Comparison of ENCODE assay signal across 1 cellular context in the genomic region with DNA sequence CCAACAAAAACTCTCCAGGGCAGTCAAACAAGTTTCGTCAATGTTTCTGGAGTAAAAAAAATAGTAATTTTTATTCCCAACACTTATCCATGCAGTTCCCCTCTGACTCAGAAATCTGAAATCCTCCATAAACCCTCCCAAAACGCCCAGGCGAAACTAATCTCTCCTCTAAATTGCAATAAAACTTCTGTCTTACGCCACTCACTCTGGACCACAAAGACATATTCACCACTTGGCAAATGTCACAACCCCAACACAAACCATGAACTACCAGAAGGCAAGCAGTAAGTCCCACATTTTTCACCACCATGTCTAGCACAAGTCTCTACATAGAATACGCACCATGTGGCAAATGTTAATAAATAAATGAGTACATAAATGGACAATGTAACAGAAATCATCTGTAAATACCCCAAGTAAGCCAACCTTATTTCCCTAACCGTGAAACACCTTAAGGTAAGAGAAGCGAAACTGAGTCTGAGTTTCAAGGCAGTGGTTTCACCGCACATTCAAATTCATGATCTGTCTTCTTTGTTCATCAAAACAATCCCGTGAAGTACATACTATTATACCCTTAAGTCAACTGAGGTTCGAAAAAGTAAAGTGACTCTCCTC.
TF ChIP-seq lines count a peak whose summit lies in the region.

No MANE protein-coding gene starts in this region.

TF ChIP-seq in HepG2, 621 proteins besides CTCF, POLR2A, EP300 and RAD21 (continued from another document):
- TF ChIP-seq, protein P1, sequence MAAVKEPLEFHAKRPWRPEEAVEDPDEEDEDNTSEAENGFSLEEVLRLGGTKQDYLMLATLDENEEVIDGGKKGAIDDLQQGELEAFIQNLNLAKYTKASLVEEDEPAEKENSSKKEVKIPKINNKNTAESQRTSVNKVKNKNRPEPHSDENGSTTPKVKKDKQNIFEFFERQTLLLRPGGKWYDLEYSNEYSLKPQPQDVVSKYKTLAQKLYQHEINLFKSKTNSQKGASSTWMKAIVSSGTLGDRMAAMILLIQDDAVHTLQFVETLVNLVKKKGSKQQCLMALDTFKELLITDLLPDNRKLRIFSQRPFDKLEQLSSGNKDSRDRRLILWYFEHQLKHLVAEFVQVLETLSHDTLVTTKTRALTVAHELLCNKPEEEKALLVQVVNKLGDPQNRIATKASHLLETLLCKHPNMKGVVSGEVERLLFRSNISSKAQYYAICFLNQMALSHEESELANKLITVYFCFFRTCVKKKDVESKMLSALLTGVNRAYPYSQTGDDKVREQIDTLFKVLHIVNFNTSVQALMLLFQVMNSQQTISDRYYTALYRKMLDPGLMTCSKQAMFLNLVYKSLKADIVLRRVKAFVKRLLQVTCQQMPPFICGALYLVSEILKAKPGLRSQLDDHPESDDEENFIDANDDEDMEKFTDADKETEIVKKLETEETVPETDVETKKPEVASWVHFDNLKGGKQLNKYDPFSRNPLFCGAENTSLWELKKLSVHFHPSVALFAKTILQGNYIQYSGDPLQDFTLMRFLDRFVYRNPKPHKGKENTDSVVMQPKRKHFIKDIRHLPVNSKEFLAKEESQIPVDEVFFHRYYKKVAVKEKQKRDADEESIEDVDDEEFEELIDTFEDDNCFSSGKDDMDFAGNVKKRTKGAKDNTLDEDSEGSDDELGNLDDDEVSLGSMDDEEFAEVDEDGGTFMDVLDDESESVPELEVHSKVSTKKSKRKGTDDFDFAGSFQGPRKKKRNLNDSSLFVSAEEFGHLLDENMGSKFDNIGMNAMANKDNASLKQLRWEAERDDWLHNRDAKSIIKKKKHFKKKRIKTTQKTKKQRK (IDR thresholded peaks at IDR 0.05; ENCODE audit: low read length), result no peak
- TF ChIP-seq HNRNPUL1 (IDR thresholded peaks at IDR 0.05; ENCODE audit: low read depth, low read length) (no peak), MAFF (IDR thresholded peaks at IDR 0.05; ENCODE audit: low read depth, low read length) (no peak), ZSCAN20 (CRISPR knock-in tag; IDR thresholded peaks at IDR 0.05; ENCODE audit: borderline replicate concordance) (no peak), PHF21A (CRISPR knock-in tag; IDR thresholded peaks at IDR 0.05) (no peak)
- TF ChIP-seq, protein P2, sequence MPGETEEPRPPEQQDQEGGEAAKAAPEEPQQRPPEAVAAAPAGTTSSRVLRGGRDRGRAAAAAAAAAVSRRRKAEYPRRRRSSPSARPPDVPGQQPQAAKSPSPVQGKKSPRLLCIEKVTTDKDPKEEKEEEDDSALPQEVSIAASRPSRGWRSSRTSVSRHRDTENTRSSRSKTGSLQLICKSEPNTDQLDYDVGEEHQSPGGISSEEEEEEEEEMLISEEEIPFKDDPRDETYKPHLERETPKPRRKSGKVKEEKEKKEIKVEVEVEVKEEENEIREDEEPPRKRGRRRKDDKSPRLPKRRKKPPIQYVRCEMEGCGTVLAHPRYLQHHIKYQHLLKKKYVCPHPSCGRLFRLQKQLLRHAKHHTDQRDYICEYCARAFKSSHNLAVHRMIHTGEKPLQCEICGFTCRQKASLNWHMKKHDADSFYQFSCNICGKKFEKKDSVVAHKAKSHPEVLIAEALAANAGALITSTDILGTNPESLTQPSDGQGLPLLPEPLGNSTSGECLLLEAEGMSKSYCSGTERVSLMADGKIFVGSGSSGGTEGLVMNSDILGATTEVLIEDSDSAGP (CRISPR knock-in tag; IDR thresholded peaks at IDR 0.05; ENCODE audit: borderline replicate concordance), result no peak
- TF ChIP-seq, protein P3, sequence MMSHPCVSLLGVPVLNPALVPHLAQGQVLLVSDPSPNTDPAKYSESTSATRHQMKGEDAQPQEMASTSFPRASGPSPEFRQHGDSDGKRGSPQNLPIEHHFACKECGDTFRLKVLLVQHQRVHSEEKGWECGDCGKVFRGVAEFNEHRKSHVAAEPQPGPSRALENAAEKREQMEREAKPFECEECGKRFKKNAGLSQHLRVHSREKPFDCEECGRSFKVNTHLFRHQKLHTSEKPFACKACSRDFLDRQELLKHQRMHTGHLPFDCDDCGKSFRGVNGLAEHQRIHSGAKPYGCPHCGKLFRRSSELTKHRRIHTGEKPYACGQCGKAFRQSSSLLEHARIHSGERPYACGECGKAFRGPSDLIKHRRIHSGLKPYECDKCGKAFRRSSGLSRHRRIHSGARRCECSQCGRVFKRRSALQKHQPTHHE (CRISPR knock-in tag; IDR thresholded peaks at IDR 0.05; ENCODE audit: borderline replicate concordance), result no peak
- TF ChIP-seq, protein P4, sequence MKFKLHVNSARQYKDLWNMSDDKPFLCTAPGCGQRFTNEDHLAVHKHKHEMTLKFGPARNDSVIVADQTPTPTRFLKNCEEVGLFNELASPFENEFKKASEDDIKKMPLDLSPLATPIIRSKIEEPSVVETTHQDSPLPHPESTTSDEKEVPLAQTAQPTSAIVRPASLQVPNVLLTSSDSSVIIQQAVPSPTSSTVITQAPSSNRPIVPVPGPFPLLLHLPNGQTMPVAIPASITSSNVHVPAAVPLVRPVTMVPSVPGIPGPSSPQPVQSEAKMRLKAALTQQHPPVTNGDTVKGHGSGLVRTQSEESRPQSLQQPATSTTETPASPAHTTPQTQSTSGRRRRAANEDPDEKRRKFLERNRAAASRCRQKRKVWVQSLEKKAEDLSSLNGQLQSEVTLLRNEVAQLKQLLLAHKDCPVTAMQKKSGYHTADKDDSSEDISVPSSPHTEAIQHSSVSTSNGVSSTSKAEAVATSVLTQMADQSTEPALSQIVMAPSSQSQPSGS (CRISPR knock-in tag; IDR thresholded peaks at IDR 0.05), result no peak
